In the genomic region with DNA sequence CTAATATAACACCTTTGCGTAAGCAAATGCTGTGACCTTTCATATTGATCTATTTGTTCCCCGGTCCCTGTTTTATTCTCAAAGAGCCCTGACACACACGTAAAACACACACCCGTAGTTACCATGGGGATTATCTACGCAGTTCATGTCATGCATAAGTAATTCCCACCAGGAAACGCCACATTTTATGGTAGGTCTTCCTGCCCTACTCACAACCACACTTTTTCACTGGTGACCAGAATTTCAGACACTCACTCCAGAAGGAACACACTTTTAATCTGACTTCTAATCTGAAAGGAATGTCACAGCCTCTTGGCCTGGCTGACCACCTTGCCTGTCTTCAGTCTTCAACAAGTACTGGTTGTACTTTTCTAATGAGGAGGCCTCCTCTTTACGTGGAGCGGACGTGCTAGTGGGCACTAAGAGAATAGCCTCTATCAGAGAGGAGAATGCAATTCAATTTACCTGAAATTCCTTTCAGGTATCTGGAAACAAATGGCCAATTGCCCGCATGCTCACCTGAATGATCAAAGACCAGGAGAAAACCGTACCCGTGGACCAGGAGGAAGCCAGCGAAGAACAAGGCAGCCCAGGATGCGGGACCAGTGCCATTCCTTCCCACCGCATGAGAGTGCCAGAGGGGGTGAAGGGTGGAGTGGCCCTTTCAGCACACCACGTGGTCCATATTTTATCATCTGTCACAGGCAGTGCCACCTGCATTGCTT, we compare ENCODE assay signal across 2 cellular contexts.
TF ChIP-seq lines count a peak whose summit lies in the region.

No MANE protein-coding gene starts in this region.

TF ChIP-seq in GM23338, 12 proteins besides CTCF, POLR2A, EP300 and RAD21:
- TF ChIP-seq, protein P1, sequence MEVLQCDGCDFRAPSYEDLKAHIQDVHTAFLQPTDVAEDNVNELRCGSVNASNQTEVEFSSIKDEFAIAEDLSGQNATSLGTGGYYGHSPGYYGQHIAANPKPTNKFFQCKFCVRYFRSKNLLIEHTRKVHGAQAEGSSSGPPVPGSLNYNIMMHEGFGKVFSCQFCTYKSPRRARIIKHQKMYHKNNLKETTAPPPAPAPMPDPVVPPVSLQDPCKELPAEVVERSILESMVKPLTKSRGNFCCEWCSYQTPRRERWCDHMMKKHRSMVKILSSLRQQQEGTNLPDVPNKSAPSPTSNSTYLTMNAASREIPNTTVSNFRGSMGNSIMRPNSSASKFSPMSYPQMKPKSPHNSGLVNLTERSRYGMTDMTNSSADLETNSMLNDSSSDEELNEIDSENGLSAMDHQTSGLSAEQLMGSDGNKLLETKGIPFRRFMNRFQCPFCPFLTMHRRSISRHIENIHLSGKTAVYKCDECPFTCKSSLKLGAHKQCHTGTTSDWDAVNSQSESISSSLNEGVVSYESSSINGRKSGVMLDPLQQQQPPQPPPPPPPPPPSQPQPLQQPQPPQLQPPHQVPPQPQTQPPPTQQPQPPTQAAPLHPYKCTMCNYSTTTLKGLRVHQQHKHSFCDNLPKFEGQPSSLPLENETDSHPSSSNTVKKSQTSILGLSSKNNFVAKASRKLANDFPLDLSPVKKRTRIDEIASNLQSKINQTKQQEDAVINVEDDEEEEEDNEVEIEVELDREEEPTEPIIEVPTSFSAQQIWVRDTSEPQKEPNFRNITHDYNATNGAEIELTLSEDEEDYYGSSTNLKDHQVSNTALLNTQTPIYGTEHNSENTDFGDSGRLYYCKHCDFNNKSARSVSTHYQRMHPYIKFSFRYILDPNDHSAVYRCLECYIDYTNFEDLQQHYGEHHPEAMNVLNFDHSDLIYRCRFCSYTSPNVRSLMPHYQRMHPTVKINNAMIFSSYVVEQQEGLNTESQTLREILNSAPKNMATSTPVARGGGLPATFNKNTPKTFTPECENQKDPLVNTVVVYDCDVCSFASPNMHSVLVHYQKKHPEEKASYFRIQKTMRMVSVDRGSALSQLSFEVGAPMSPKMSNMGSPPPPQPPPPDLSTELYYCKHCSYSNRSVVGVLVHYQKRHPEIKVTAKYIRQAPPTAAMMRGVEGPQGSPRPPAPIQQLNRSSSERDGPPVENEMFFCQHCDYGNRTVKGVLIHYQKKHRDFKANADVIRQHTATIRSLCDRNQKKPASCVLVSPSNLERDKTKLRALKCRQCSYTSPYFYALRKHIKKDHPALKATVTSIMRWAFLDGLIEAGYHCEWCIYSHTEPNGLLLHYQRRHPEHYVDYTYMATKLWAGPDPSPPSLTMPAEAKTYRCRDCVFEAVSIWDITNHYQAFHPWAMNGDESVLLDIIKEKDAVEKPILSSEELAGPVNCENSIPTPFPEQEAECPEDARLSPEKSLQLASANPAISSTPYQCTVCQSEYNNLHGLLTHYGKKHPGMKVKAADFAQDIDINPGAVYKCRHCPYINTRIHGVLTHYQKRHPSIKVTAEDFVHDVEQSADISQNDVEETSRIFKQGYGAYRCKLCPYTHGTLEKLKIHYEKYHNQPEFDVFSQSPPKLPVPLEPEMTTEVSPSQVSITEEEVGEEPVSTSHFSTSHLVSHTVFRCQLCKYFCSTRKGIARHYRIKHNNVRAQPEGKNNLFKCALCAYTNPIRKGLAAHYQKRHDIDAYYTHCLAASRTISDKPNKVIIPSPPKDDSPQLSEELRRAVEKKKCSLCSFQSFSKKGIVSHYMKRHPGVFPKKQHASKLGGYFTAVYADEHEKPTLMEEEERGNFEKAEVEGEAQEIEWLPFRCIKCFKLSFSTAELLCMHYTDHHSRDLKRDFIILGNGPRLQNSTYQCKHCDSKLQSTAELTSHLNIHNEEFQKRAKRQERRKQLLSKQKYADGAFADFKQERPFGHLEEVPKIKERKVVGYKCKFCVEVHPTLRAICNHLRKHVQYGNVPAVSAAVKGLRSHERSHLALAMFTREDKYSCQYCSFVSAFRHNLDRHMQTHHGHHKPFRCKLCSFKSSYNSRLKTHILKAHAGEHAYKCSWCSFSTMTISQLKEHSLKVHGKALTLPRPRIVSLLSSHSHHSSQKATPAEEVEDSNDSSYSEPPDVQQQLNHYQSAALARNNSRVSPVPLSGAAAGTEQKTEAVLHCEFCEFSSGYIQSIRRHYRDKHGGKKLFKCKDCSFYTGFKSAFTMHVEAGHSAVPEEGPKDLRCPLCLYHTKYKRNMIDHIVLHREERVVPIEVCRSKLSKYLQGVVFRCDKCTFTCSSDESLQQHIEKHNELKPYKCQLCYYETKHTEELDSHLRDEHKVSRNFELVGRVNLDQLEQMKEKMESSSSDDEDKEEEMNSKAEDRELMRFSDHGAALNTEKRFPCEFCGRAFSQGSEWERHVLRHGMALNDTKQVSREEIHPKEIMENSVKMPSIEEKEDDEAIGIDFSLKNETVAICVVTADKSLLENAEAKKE (CRISPR knock-in tag; IDR thresholded peaks at IDR 0.05) = no peak
- TF ChIP-seq EZH2 (IDR thresholded peaks at IDR 0.05; ENCODE audit: low read depth, unreplicated experiment) = no peak
- TF ChIP-seq POLR2AphosphoS5 (IDR thresholded peaks at IDR 0.05; ENCODE audit: low read depth) = no peak
- no peak for TF ChIP-seq CREB1 (CRISPR knock-in tag; IDR thresholded peaks at IDR 0.05; ENCODE audit: low read depth)

TF ChIP-seq in WTC11, 78 proteins besides CTCF, POLR2A, EP300 and RAD21 (continued from another document):
- TF ChIP-seq, protein P2, sequence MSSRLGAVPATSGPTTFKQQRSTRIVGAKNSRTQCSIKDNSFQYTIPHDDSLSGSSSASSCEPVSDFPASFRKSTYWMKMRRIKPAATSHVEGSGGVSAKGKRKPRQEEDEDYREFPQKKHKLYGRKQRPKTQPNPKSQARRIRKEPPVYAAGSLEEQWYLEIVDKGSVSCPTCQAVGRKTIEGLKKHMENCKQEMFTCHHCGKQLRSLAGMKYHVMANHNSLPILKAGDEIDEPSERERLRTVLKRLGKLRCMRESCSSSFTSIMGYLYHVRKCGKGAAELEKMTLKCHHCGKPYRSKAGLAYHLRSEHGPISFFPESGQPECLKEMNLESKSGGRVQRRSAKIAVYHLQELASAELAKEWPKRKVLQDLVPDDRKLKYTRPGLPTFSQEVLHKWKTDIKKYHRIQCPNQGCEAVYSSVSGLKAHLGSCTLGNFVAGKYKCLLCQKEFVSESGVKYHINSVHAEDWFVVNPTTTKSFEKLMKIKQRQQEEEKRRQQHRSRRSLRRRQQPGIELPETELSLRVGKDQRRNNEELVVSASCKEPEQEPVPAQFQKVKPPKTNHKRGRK (CRISPR knock-in tag; IDR thresholded peaks at IDR 0.05; ENCODE audit: borderline replicate concordance) = no peak
- TF ChIP-seq, protein P3, sequence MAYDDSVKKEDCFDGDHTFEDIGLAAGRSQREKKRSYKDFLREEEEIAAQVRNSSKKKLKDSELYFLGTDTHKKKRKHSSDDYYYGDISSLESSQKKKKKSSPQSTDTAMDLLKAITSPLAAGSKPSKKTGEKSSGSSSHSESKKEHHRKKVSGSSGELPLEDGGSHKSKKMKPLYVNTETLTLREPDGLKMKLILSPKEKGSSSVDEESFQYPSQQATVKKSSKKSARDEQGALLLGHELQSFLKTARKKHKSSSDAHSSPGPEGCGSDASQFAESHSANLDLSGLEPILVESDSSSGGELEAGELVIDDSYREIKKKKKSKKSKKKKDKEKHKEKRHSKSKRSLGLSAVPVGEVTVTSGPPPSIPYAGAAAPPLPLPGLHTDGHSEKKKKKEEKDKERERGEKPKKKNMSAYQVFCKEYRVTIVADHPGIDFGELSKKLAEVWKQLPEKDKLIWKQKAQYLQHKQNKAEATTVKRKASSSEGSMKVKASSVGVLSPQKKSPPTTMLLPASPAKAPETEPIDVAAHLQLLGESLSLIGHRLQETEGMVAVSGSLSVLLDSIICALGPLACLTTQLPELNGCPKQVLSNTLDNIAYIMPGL (CRISPR knock-in tag; IDR thresholded peaks at IDR 0.05) = no peak
- no peak for TF ChIP-seq HMGA2 (CRISPR knock-in tag; IDR thresholded peaks at IDR 0.05)
- TF ChIP-seq NFYB (CRISPR knock-in tag; conservative IDR thresholded peaks at IDR 0.05; ENCODE audit: low read depth) = no peak
- no peak for TF ChIP-seq GTF2I (CRISPR knock-in tag; conservative IDR thresholded peaks at IDR 0.05)
- TF ChIP-seq OVOL2 (CRISPR knock-in tag; IDR thresholded peaks at IDR 0.05; ENCODE audit: borderline replicate concordance) = no peak
- no peak for TF ChIP-seq JAZF1 (CRISPR knock-in tag; IDR thresholded peaks at IDR 0.05)
- no peak for TF ChIP-seq NFE2L1 (CRISPR knock-in tag; IDR thresholded peaks at IDR 0.05)
- no peak for TF ChIP-seq ETV6 (CRISPR knock-in tag; IDR thresholded peaks at IDR 0.05)
- TF ChIP-seq, protein P4, sequence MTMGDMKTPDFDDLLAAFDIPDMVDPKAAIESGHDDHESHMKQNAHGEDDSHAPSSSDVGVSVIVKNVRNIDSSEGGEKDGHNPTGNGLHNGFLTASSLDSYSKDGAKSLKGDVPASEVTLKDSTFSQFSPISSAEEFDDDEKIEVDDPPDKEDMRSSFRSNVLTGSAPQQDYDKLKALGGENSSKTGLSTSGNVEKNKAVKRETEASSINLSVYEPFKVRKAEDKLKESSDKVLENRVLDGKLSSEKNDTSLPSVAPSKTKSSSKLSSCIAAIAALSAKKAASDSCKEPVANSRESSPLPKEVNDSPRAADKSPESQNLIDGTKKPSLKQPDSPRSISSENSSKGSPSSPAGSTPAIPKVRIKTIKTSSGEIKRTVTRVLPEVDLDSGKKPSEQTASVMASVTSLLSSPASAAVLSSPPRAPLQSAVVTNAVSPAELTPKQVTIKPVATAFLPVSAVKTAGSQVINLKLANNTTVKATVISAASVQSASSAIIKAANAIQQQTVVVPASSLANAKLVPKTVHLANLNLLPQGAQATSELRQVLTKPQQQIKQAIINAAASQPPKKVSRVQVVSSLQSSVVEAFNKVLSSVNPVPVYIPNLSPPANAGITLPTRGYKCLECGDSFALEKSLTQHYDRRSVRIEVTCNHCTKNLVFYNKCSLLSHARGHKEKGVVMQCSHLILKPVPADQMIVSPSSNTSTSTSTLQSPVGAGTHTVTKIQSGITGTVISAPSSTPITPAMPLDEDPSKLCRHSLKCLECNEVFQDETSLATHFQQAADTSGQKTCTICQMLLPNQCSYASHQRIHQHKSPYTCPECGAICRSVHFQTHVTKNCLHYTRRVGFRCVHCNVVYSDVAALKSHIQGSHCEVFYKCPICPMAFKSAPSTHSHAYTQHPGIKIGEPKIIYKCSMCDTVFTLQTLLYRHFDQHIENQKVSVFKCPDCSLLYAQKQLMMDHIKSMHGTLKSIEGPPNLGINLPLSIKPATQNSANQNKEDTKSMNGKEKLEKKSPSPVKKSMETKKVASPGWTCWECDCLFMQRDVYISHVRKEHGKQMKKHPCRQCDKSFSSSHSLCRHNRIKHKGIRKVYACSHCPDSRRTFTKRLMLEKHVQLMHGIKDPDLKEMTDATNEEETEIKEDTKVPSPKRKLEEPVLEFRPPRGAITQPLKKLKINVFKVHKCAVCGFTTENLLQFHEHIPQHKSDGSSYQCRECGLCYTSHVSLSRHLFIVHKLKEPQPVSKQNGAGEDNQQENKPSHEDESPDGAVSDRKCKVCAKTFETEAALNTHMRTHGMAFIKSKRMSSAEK (CRISPR knock-in tag; IDR thresholded peaks at IDR 0.05; ENCODE audit: borderline replicate concordance) = no peak
- TF ChIP-seq, protein P5, sequence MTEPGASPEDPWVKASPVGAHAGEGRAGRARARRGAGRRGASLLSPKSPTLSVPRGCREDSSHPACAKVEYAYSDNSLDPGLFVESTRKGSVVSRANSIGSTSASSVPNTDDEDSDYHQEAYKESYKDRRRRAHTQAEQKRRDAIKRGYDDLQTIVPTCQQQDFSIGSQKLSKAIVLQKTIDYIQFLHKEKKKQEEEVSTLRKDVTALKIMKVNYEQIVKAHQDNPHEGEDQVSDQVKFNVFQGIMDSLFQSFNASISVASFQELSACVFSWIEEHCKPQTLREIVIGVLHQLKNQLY (CRISPR knock-in tag; IDR thresholded peaks at IDR 0.05) = no peak
- TF ChIP-seq, protein P6, sequence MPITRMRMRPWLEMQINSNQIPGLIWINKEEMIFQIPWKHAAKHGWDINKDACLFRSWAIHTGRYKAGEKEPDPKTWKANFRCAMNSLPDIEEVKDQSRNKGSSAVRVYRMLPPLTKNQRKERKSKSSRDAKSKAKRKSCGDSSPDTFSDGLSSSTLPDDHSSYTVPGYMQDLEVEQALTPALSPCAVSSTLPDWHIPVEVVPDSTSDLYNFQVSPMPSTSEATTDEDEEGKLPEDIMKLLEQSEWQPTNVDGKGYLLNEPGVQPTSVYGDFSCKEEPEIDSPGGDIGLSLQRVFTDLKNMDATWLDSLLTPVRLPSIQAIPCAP (CRISPR knock-in tag; IDR thresholded peaks at IDR 0.05) = no peak
- TF ChIP-seq, protein P7, sequence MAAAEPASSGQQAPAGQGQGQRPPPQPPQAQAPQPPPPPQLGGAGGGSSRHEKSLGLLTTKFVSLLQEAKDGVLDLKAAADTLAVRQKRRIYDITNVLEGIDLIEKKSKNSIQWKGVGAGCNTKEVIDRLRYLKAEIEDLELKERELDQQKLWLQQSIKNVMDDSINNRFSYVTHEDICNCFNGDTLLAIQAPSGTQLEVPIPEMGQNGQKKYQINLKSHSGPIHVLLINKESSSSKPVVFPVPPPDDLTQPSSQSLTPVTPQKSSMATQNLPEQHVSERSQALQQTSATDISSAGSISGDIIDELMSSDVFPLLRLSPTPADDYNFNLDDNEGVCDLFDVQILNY (CRISPR knock-in tag; IDR thresholded peaks at IDR 0.05) = no peak
- TF ChIP-seq, protein P8, sequence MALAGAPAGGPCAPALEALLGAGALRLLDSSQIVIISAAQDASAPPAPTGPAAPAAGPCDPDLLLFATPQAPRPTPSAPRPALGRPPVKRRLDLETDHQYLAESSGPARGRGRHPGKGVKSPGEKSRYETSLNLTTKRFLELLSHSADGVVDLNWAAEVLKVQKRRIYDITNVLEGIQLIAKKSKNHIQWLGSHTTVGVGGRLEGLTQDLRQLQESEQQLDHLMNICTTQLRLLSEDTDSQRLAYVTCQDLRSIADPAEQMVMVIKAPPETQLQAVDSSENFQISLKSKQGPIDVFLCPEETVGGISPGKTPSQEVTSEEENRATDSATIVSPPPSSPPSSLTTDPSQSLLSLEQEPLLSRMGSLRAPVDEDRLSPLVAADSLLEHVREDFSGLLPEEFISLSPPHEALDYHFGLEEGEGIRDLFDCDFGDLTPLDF (CRISPR knock-in tag; IDR thresholded peaks at IDR 0.05) = no peak
